Comparison of ENCODE assay signal across 1 cellular context in genomic region chr22:46233231-46233630, GRCh38.
TF ChIP-seq lines count a peak whose summit lies in the region.

No MANE protein-coding gene starts in this region.

TF ChIP-seq in IMR-90, 13 proteins besides CTCF, POLR2A, EP300 and RAD21:
- TF ChIP-seq MAFK (IDR thresholded peaks at IDR 0.05; ENCODE audit: low read depth, low read length) (no peak), SMC3 (IDR thresholded peaks at IDR 0.05; ENCODE audit: low read depth, low read length) (no peak), BHLHE40 (IDR thresholded peaks at IDR 0.05; ENCODE audit: low read depth, low read length) (no peak), FOS (IDR thresholded peaks at IDR 0.05; ENCODE audit: low read depth, low read length) (no peak), CHD1 (IDR thresholded peaks at IDR 0.05; ENCODE audit: low read depth, low read length) (no peak), CEBPB (IDR thresholded peaks at IDR 0.05; ENCODE audit: low read depth, low read length) (no peak), MAZ (IDR thresholded peaks at IDR 0.05; ENCODE audit: borderline replicate concordance, low read depth, low read length) (no peak), NFE2L2 (IDR thresholded peaks at IDR 0.05; ENCODE audit: low read depth, low read length) (no peak), RFX5 (IDR thresholded peaks at IDR 0.05; ENCODE audit: low read depth, low read length) (no peak), RCOR1 (IDR thresholded peaks at IDR 0.05; ENCODE audit: insufficient replicate concordance, low read length) (no peak), USF2 (IDR thresholded peaks at IDR 0.05; ENCODE audit: low read depth, low read length) (no peak), MXI1 (IDR thresholded peaks at IDR 0.05; ENCODE audit: borderline replicate concordance, low read depth, low read length) (no peak)
- TF ChIP-seq, protein P1, sequence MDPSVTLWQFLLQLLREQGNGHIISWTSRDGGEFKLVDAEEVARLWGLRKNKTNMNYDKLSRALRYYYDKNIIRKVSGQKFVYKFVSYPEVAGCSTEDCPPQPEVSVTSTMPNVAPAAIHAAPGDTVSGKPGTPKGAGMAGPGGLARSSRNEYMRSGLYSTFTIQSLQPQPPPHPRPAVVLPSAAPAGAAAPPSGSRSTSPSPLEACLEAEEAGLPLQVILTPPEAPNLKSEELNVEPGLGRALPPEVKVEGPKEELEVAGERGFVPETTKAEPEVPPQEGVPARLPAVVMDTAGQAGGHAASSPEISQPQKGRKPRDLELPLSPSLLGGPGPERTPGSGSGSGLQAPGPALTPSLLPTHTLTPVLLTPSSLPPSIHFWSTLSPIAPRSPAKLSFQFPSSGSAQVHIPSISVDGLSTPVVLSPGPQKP (IDR thresholded peaks at IDR 0.05; ENCODE audit: borderline replicate concordance, low read depth, low read length) = no peak
